ENCODE assay signal across 8 cellular contexts in genomic region chr22:41197808-41198585, GRCh38. TPM values are rescaled to one million over a fixed set of nuclear protein-coding genes. Genes with fewer than 3 reads are reported as not detected.
A peak's percentile ranks its signal among the peaks of the same experiment; 100 is the strongest.
DNase-seq lines count a peak whose midpoint lies in the region; ATAC-seq, FAIRE-seq and TF ChIP-seq lines count a peak whose summit lies in the region.

No MANE protein-coding gene starts in this region.

- in situ Hi-C loops in SK-MEL-5 (cut with HindIII; ENCODE audit: low pct_unique_long_range_greater_than_20kb, low sequenced_read_pairs): no loop called here

- DNase-seq in GM12865 (ENCODE audit: low read depth) (no peak), HT-29 (ENCODE audit: low spot score) (peak; percentile 8), SK-MEL-5 (ENCODE audit: low read depth, low spot score) (peak; percentile 67), astrocyte (ENCODE audit: low read depth) (peak; percentile 18), kidney (peak; percentile 82)
- peak; percentile 63 for DNase-seq in stimulated activated CD4-positive, alpha-beta T cell treated with anti-CD3 and anti-CD28 coated beads, Interleukin-4, amount 100 ng/mL, for 1 hour

- FAIRE-seq in astrocyte (lab: Jason Lieb, UNC) (no peak), kidney (lab: Jason Lieb, UNC) (no peak)

- ATAC-seq in GM18498 (IDR thresholded peaks at IDR 0.05; ENCODE audit: unreplicated experiment) (no peak), HG03469 (IDR thresholded peaks at IDR 0.05; ENCODE audit: unreplicated experiment) (no peak)

- H3K36me3 ChIP-seq in astrocyte (ENCODE audit: insufficient read depth, low read length) (no peaks in the 10 kb centered on the region), kidney (ENCODE audit: control insufficient read depth in 1 of 2, insufficient read depth in 2 of 2, low read length in 2 of 2) (no peaks in the 10 kb centered on the region)

- no peak overlapping the region for H3K27ac ChIP-seq in astrocyte (ENCODE audit: low read depth, low read length)
- no peak overlapping the region for H3K27ac ChIP-seq in kidney (ENCODE audit: low read depth in 2 of 2, low read length in 2 of 2)

- H3K36me3 Mint-ChIP-seq in astrocyte (ENCODE audit: low read depth, unreplicated experiment): no peaks in the 10 kb centered on the region

- peak overlapping the region; percentile 91 for H3K4me3 Mint-ChIP-seq in astrocyte (ENCODE audit: unreplicated experiment)

- no peaks in the 10 kb centered on the region for H3K9me3 ChIP-seq in astrocyte (ENCODE audit: insufficient read depth, low read depth, low read length)
- no peaks in the 10 kb centered on the region for H3K9me3 ChIP-seq in kidney (ENCODE audit: control insufficient read depth in 1 of 2, low read length in 2 of 2)

- H3K27me3 Mint-ChIP-seq in astrocyte (ENCODE audit: low read depth, unreplicated experiment): peaks cover 31% of the 10 kb centered on the region

- H3K9ac ChIP-seq in astrocyte (ENCODE audit: low read length) (peak overlapping the region; percentile 51), kidney (ENCODE audit: low read length in 2 of 2) (peak overlapping the region; percentile 17 to 65)

- no peaks in the 10 kb centered on the region for H3K9me3 Mint-ChIP-seq in astrocyte (ENCODE audit: unreplicated experiment)

- no peaks in the 10 kb centered on the region for H4K20me1 ChIP-seq in astrocyte (ENCODE audit: insufficient read depth, low read length)

- H3K4me3 ChIP-seq in GM12865 (ENCODE audit: low read depth, low read length) (peak overlapping the region; percentile 84), astrocyte (ENCODE audit: insufficient read depth, low read depth, low read length) (peak overlapping the region; percentile 84), kidney (ENCODE audit: low read length in 2 of 2) (peak overlapping the region; percentile 79 to 84)

- H3K4me2 ChIP-seq in astrocyte (ENCODE audit: low read length): peak overlapping the region; percentile 87

- peak overlapping the region; percentile 98 for H2AFZ ChIP-seq in astrocyte (ENCODE audit: low read depth, low read length)

- intact Hi-C loops in kidney (cut with DNase I): no loop called here

- TF ChIP-seq CTCF in GM12865 (IDR thresholded peaks at IDR 0.05; ENCODE audit: insufficient read depth, low read depth, low read length, missing control alignments) (no peak), astrocyte (IDR thresholded peaks at IDR 0.05; ENCODE audit: insufficient read depth, low read depth, low read length) (no peak), kidney (IDR thresholded peaks at IDR 0.05; ENCODE audit: borderline replicate concordance, extremely low read depth, insufficient read depth) (no peak)

- H3K4me1 ChIP-seq in astrocyte (ENCODE audit: insufficient read depth, low read length) (peaks cover 15% of the 10 kb centered on the region), kidney (ENCODE audit: control insufficient read depth in 1 of 2, insufficient read depth in 1 of 2, low read depth in 1 of 2, low read length in 2 of 2) (peaks cover 0 to 4% of the 10 kb centered on the region in 2 donors)

- peak overlapping the region; percentile 41 for H3K27ac Mint-ChIP-seq in astrocyte (ENCODE audit: unreplicated experiment)

- no peaks in the 10 kb centered on the region for H3K79me2 ChIP-seq in astrocyte (ENCODE audit: insufficient read depth, low read length)

- no peaks in the 10 kb centered on the region for H3K27me3 ChIP-seq in astrocyte (ENCODE audit: insufficient read depth, low read length)

- peaks cover 4% of the 10 kb centered on the region for H3K4me1 Mint-ChIP-seq in astrocyte (ENCODE audit: low read depth, unreplicated experiment)

RNA-seq across cellular contexts. Expression of gene L3MBTL2, which starts 7.1 kb away (rescaled TPM):
- 23.6 and 28.4 TPM in 2 replicates for total RNA-seq in HT-29 (2014; rRNA removed; shearing (Covaris generic))
- 29.4 and 29.9 TPM in 2 replicates for total RNA-seq in SK-MEL-5 (2014; rRNA removed; shearing (Covaris generic))
- polyA plus RNA-seq in SK-MEL-5 (2015; cell fraction: cytosol; rRNA removed): 37.7 and 46.0 TPM in 2 replicates
- 31.5 and 40.2 TPM in 2 replicates for polyA plus RNA-seq in SK-MEL-5 (2015; cell fraction: nucleus; rRNA removed)
- total RNA-seq in astrocyte (20.0 and 20.6 TPM in 2 replicates), kidney (25.1 TPM)
- polyA plus RNA-seq in kidney (ENCODE audit: insufficient read depth, low read depth, low replicate concordance): 16.4 TPM

RNA-seq across cellular contexts. Expression of gene CHADL, which starts 42.7 kb away (rescaled TPM):
- 0.76 TPM in 1 of 2 replicates, not detected in the other for total RNA-seq in HT-29 (2014; rRNA removed; shearing (Covaris generic))
- total RNA-seq in SK-MEL-5 (2014; rRNA removed; shearing (Covaris generic)): 0.13 and 0.56 TPM in 2 replicates
- polyA plus RNA-seq in SK-MEL-5 (2015; cell fraction: cytosol; rRNA removed): 0.54 and 1.1 TPM in 2 replicates
- polyA plus RNA-seq in SK-MEL-5 (2015; cell fraction: nucleus; rRNA removed): 0.27 and 1.1 TPM in 2 replicates
- total RNA-seq in astrocyte (0.23 and 0.34 TPM in 2 replicates), kidney (2.7 TPM)
- polyA plus RNA-seq in kidney (ENCODE audit: insufficient read depth, low read depth, low replicate concordance): 4.8 TPM
